In the genomic region with DNA sequence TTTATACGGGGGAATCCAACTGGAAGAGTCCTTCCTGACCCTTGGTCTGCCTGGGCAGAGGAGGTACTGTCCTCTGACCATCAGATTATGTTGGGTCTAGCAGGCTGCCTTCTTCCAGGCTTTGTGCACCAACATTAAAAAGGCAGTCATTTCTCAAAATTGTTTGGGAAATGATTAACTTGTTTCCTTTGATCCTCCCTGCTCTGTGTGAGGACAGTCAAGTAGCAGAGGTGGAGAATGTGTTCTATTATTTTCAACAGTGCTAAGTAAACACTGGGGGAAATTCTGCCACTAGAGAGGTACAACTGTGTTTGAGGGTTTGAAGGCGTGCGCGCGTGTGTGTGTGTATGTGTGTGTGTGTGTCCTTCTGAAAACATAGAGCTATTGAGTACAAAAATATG, we compare ENCODE assay signal across 16 cellular contexts. TPM values are rescaled to one million over a fixed set of nuclear protein-coding genes. Genes with fewer than 3 reads are reported as not detected.
DNase-seq lines count a peak whose midpoint lies in the region; ATAC-seq and TF ChIP-seq lines count a peak whose summit lies in the region.
"Had no signal": no experiment of that assay in that cellular context is flagged by ENCODE, and none has a peak within 500 bp of the region (broad histone marks: within the 10 kb centered on the region; RNA-seq: fewer than 3 reads in every experiment).

No MANE protein-coding gene starts in this region.

- TF ChIP-seq CTCF in heart left ventricle (IDR thresholded peaks at IDR 0.05) (no peak), right atrium auricular region (IDR thresholded peaks at IDR 0.05) (no peak), hepatocyte (IDR thresholded peaks at IDR 0.05; ENCODE audit: poor library complexity) (no peak), progenitor cell of endocrine pancreas (IDR thresholded peaks at IDR 0.05; ENCODE audit: unreplicated experiment) (no peak)

- H3K9me3 ChIP-seq in heart left ventricle (no peaks in the 10 kb centered on the region), right atrium auricular region (no peaks in the 10 kb centered on the region), hepatocyte (ENCODE audit: low read depth) (no peaks in the 10 kb centered on the region)
- H3K9me3 ChIP-seq: pancreas had no signal

- H3K4me3 Mint-ChIP-seq in immature natural killer cell (no peak overlapping the region), progenitor cell of endocrine pancreas (ENCODE audit: low read depth) (no peak overlapping the region)
- no peak overlapping the region for H3K4me3 Mint-ChIP-seq in activated T-cell treated with anti-CD3 and anti-CD28 coated beads, Interleukin-2, amount 50 U/mL, for 72 hours
- H3K4me3 Mint-ChIP-seq: stimulated activated effector memory CD8-positive, alpha-beta T cell treated with anti-CD3 and anti-CD28 coated beads, Interleukin-12 subunit alpha, Interleukin-12 subunit beta, amount 100 ng/mL, for 72 hours had no signal

- H3K27ac Mint-ChIP-seq in immature natural killer cell: peak overlapping the region in 3 of 6 donors; percentile 37 to 67 (median 48)
- no peak overlapping the region for H3K27ac Mint-ChIP-seq in progenitor cell of endocrine pancreas
- no peak overlapping the region for H3K27ac Mint-ChIP-seq in activated T-cell treated with anti-CD3 and anti-CD28 coated beads, Interleukin-2, amount 50 U/mL, for 72 hours

- H3K27me3 Mint-ChIP-seq in immature natural killer cell (ENCODE audit: low read depth in 3 of 3) (no peaks in the 10 kb centered on the region), progenitor cell of endocrine pancreas (peaks cover 4% of the 10 kb centered on the region)
- H3K27me3 Mint-ChIP-seq in activated T-cell treated with anti-CD3 and anti-CD28 coated beads, Interleukin-2, amount 50 U/mL, for 72 hours (ENCODE audit: low read depth): no peaks in the 10 kb centered on the region

- 73 to 86% (median 81%) methylated on average over 5 of the region's 5 CpGs for WGBS in heart left ventricle, 4 donors
- 58% methylated on average over 5 of the region's 5 CpGs for WGBS in hepatocyte (ENCODE audit: low lambda C conversion rate, missing lambda C conversion rate)

- no peak for DNase-seq in heart left ventricle
- DNase-seq in right atrium auricular region (ENCODE audit: low spot score): no peak
- peak; percentile 27 for DNase-seq in HuH-7 (ENCODE audit: low spot score)
- DNase-seq in hepatocyte (ENCODE audit: low spot score): peak; percentile 58
- no peak for DNase-seq in immature natural killer cell
- no peak for DNase-seq in progenitor cell of endocrine pancreas (ENCODE audit: low spot score, unreplicated experiment)
- no peak for DNase-seq in activated T-cell treated with anti-CD3 and anti-CD28 coated beads, Interleukin-2, amount 50 U/mL, for 72 hours
- DNase-seq: activated CD8-positive, alpha-beta memory T cell treated with anti-CD3 and anti-CD28 coated beads for 24 hours; activated effector memory CD4-positive, alpha-beta T cell treated with anti-CD3 and anti-CD28 coated beads, Interleukin-2, amount 50 U/mL, for 16 hours; head of caudate nucleus; NCI-H2081; NCI-H82; pancreas had no signal

- H3K36me3 Mint-ChIP-seq in immature natural killer cell (peaks cover 2 to 6% (median 4%) of the 10 kb centered on the region in 3 donors), progenitor cell of endocrine pancreas (ENCODE audit: insufficient read depth) (no peaks in the 10 kb centered on the region)
- peaks cover 2 to 9% of the 10 kb centered on the region in 2 donors for H3K36me3 Mint-ChIP-seq in activated T-cell treated with anti-CD3 and anti-CD28 coated beads, Interleukin-2, amount 50 U/mL, for 72 hours (ENCODE audit: insufficient read depth in 2 of 2)

- H2AFZ ChIP-seq in hepatocyte: no peak overlapping the region

- H3K4me3 ChIP-seq in heart left ventricle (no peak overlapping the region), right atrium auricular region (no peak overlapping the region), hepatocyte (no peak overlapping the region)
- H3K4me3 ChIP-seq: pancreas, smooth muscle cell had no signal

- H3K4me1 ChIP-seq in heart left ventricle: peaks cover 0 to 16% (median under 1%) of the 10 kb centered on the region in 12 donors
- no peaks in the 10 kb centered on the region for H3K4me1 ChIP-seq in right atrium auricular region
- H3K4me1 ChIP-seq in hepatocyte (ENCODE audit: insufficient read depth): peaks cover 16% of the 10 kb centered on the region
- H3K4me1 ChIP-seq: pancreas had no signal

- no peak overlapping the region for H3K27ac ChIP-seq in heart left ventricle
- H3K27ac ChIP-seq in right atrium auricular region: no peak overlapping the region
- peak overlapping the region; percentile 69 for H3K27ac ChIP-seq in hepatocyte
- H3K27ac ChIP-seq: pancreas had no signal

- no peaks in the 10 kb centered on the region for H4K20me1 ChIP-seq in hepatocyte (ENCODE audit: insufficient read depth, poor library complexity, severe bottlenecking)

- peak in 3 of 4 donors; percentile 49 to 65 (median 49) for ATAC-seq in heart left ventricle
- no peak for ATAC-seq in GM21825 (IDR thresholded peaks at IDR 0.05; ENCODE audit: unreplicated experiment)
- ATAC-seq in activated T-cell treated with anti-CD3 and anti-CD28 coated beads, Interleukin-2, amount 50 U/mL, for 72 hours (replicated peaks in 1 of 2): no peak
- ATAC-seq: stimulated activated effector memory CD8-positive, alpha-beta T cell treated with anti-CD3 and anti-CD28 coated beads, Interleukin-12 subunit alpha, Interleukin-12 subunit beta, amount 100 ng/mL, for 72 hours had no signal

- H3K79me2 ChIP-seq in hepatocyte: no peaks in the 10 kb centered on the region

- H3K9me3 Mint-ChIP-seq in immature natural killer cell (no peaks in the 10 kb centered on the region), progenitor cell of endocrine pancreas (ENCODE audit: low read depth) (no peaks in the 10 kb centered on the region)
- no peaks in the 10 kb centered on the region for H3K9me3 Mint-ChIP-seq in activated T-cell treated with anti-CD3 and anti-CD28 coated beads, Interleukin-2, amount 50 U/mL, for 72 hours
- H3K9me3 Mint-ChIP-seq: stimulated activated effector memory CD8-positive, alpha-beta T cell treated with anti-CD3 and anti-CD28 coated beads, Interleukin-12 subunit alpha, Interleukin-12 subunit beta, amount 100 ng/mL, for 72 hours had no signal

- no peaks in the 10 kb centered on the region for H3K27me3 ChIP-seq in heart left ventricle
- no peaks in the 10 kb centered on the region for H3K27me3 ChIP-seq in right atrium auricular region
- H3K27me3 ChIP-seq in hepatocyte: no peaks in the 10 kb centered on the region
- H3K27me3 ChIP-seq: pancreas had no signal

- H3K36me3 ChIP-seq in heart left ventricle (peaks cover 0 to 43% (median 9%) of the 10 kb centered on the region in 9 donors), right atrium auricular region (no peaks in the 10 kb centered on the region), hepatocyte (replicated peaks; ENCODE audit: insufficient read depth, low read depth) (no peaks in the 10 kb centered on the region)
- H3K36me3 ChIP-seq: pancreas had no signal

- H3K4me1 Mint-ChIP-seq in immature natural killer cell (peaks cover 25 to 31% of the 10 kb centered on the region in 2 donors), progenitor cell of endocrine pancreas (ENCODE audit: low read depth) (peaks cover 7% of the 10 kb centered on the region)
- H3K4me1 Mint-ChIP-seq in activated T-cell treated with anti-CD3 and anti-CD28 coated beads, Interleukin-2, amount 50 U/mL, for 72 hours (ENCODE audit: low read depth): peaks cover 23% of the 10 kb centered on the region

- intact Hi-C loops in heart left ventricle (cut with DNase I): no loop called here

- no peak for TF ChIP-seq POLR2A in heart left ventricle (IDR thresholded peaks at IDR 0.05)

- peak overlapping the region; percentile 43 for H3K4me2 ChIP-seq in hepatocyte
- H3K4me2 ChIP-seq: smooth muscle cell had no signal

- H3K9me2 ChIP-seq in hepatocyte (replicated peaks; ENCODE audit: insufficient read depth): no peaks in the 10 kb centered on the region

RNA-seq across cellular contexts. Expression of gene ACSL5, which starts 20.6 kb away (rescaled TPM):
- total RNA-seq in heart left ventricle: 10 to 100 TPM in 3 of 9 donors, 1 to 10 TPM in 6; 4.6 to 23.8 (median 7.0) TPM
- polyA plus RNA-seq in heart left ventricle: 1 to 10 TPM; 4.0 to 7.6 TPM
- 10 to 100 TPM in 1 of 2 donors, 1 to 10 TPM in 1; 9.2 to 12.0 TPM for total RNA-seq in right atrium auricular region
- total RNA-seq in hepatocyte: 40.2 and 43.1 TPM in 2 replicates
- polyA plus RNA-seq in hepatocyte: 22.2 and 22.7 TPM in 2 replicates
- polyA plus RNA-seq in immature natural killer cell: 10 to 100 TPM; 63.9 to 86.5 (median 78.4) TPM
- 0.22 and 0.33 TPM in 2 replicates for total RNA-seq in progenitor cell of endocrine pancreas
- 10 to 100 TPM; 49.5 to 54.5 TPM for total RNA-seq in activated T-cell treated with anti-CD3 and anti-CD28 coated beads, Interleukin-2, amount 50 U/mL, for 72 hours
- total RNA-seq: smooth muscle cell had no signal

RNA-seq across cellular contexts. Expression of gene ZDHHC6, which starts 52.2 kb away (rescaled TPM):
- total RNA-seq in heart left ventricle (10 to 100 TPM in 8 of 9 donors, 1 to 10 TPM in 1; 10.0 to 20.2 (median 16.5) TPM), right atrium auricular region (10 to 100 TPM; 11.0 to 12.8 TPM), hepatocyte (33.0 and 56.4 TPM in 2 replicates), progenitor cell of endocrine pancreas (46.8 and 47.9 TPM in 2 replicates)
- polyA plus RNA-seq in heart left ventricle (10 to 100 TPM; 13.9 to 26.1 TPM), hepatocyte (31.7 and 44.2 TPM in 2 replicates), immature natural killer cell (10 to 100 TPM; 27.4 to 39.3 (median 39.2) TPM)
- 10 to 100 TPM; 61.1 to 78.7 TPM for total RNA-seq in activated T-cell treated with anti-CD3 and anti-CD28 coated beads, Interleukin-2, amount 50 U/mL, for 72 hours

RNA-seq across cellular contexts. Expression of gene VTI1A, which starts 52.5 kb away (rescaled TPM):
- total RNA-seq in heart left ventricle (10 to 100 TPM; 16.8 to 33.1 (median 24.8) TPM), right atrium auricular region (10 to 100 TPM; 21.0 to 29.6 TPM), hepatocyte (31.1 and 39.8 TPM in 2 replicates), progenitor cell of endocrine pancreas (39.4 and 41.0 TPM in 2 replicates)
- polyA plus RNA-seq in heart left ventricle (10 to 100 TPM in 1 of 2 donors, 1 to 10 TPM in 1; 6.0 to 20.2 TPM), hepatocyte (20.4 and 26.2 TPM in 2 replicates), immature natural killer cell (10 to 100 TPM; 15.0 to 40.2 (median 31.2) TPM)
- total RNA-seq in activated T-cell treated with anti-CD3 and anti-CD28 coated beads, Interleukin-2, amount 50 U/mL, for 72 hours: 10 to 100 TPM; 65.5 to 71.8 TPM

Comparison
In these comparisons a context has a peak if more than half of its experiments do, and no peak if none do; other contexts are left out.
1. ATAC-seq: peak in heart left ventricle (3 of 4); none in GM21825 (single experiment) and activated T-cell treated with anti-CD3 and anti-CD28 coated beads, Interleukin-2, amount 50 U/mL, for 72 hours (0 of 2).
2. DNase-seq: peak in HuH-7 (single experiment) and hepatocyte (single experiment); none in heart left ventricle (0 of 5), right atrium auricular region (single experiment), immature natural killer cell (0 of 3), progenitor cell of endocrine pancreas (single experiment) and activated T-cell treated with anti-CD3 and anti-CD28 coated beads, Interleukin-2, amount 50 U/mL, for 72 hours (0 of 2).